2 cellular contexts compared by ENCODE assay signal in the genomic region with DNA sequence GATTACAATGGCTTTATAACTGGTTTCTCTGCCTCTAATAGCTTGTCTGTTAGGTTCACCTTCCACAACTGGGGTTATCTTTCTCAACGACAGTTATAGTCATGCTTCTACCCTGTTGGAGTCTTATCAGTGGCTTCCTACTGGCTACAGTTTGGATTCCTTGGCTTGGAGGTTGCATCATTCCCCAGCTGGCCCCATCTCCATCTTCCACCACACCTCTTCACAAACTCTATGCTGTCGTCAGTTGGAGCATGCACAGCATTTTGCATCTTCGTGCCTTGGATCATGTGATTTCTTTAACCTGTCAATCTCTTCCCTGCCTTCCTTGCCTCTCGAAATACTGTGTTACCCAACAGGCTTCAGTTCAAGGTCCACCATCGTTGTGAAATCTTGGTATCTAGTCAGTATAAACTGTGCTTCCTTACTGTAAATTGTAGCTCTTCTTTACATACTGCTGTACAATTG.
TF ChIP-seq lines count a peak whose summit lies in the region.

No MANE protein-coding gene starts in this region.

TF ChIP-seq in H1, 55 proteins besides CTCF, POLR2A, EP300 and RAD21 (continued from another document):
- TF ChIP-seq FOSL1 (IDR thresholded peaks at IDR 0.05; ENCODE audit: insufficient read depth, low read depth, low read length) (no peak), NRF1 (IDR thresholded peaks at IDR 0.05; ENCODE audit: low read depth, low read length) (no peak), JUND (IDR thresholded peaks at IDR 0.05; ENCODE audit: low read length) (no peak), POLR2AphosphoS5 (IDR thresholded peaks at IDR 0.05; ENCODE audit: low read depth, low read length) (no peak), ASH2L (IDR thresholded peaks at IDR 0.05; ENCODE audit: low read length) (no peak), CEBPB (IDR thresholded peaks at IDR 0.05; ENCODE audit: low read depth, low read length) (no peak), HDAC6 (IDR thresholded peaks at IDR 0.05; ENCODE audit: low read depth, low read length) (no peak), POU5F1 (IDR thresholded peaks at IDR 0.05; ENCODE audit: low read depth, low read length) (no peak), CBX5 (IDR thresholded peaks at IDR 0.05; ENCODE audit: low read depth, low read length) (no peak), SIX5 (IDR thresholded peaks at IDR 0.05; ENCODE audit: low read depth, low read length) (no peak), TAF7 (optimal IDR thresholded peaks at IDR 0.05; ENCODE audit: borderline replicate concordance, low read depth, low read length) (no peak), CBX8 (IDR thresholded peaks at IDR 0.05; ENCODE audit: borderline replicate concordance, low read depth, low read length) (no peak), CHD2 (IDR thresholded peaks at IDR 0.05; ENCODE audit: low read length) (no peak)
- TF ChIP-seq, protein P1, sequence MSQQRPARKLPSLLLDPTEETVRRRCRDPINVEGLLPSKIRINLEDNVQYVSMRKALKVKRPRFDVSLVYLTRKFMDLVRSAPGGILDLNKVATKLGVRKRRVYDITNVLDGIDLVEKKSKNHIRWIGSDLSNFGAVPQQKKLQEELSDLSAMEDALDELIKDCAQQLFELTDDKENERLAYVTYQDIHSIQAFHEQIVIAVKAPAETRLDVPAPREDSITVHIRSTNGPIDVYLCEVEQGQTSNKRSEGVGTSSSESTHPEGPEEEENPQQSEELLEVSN (IDR thresholded peaks at IDR 0.05): no peak
- TF ChIP-seq, protein P2, sequence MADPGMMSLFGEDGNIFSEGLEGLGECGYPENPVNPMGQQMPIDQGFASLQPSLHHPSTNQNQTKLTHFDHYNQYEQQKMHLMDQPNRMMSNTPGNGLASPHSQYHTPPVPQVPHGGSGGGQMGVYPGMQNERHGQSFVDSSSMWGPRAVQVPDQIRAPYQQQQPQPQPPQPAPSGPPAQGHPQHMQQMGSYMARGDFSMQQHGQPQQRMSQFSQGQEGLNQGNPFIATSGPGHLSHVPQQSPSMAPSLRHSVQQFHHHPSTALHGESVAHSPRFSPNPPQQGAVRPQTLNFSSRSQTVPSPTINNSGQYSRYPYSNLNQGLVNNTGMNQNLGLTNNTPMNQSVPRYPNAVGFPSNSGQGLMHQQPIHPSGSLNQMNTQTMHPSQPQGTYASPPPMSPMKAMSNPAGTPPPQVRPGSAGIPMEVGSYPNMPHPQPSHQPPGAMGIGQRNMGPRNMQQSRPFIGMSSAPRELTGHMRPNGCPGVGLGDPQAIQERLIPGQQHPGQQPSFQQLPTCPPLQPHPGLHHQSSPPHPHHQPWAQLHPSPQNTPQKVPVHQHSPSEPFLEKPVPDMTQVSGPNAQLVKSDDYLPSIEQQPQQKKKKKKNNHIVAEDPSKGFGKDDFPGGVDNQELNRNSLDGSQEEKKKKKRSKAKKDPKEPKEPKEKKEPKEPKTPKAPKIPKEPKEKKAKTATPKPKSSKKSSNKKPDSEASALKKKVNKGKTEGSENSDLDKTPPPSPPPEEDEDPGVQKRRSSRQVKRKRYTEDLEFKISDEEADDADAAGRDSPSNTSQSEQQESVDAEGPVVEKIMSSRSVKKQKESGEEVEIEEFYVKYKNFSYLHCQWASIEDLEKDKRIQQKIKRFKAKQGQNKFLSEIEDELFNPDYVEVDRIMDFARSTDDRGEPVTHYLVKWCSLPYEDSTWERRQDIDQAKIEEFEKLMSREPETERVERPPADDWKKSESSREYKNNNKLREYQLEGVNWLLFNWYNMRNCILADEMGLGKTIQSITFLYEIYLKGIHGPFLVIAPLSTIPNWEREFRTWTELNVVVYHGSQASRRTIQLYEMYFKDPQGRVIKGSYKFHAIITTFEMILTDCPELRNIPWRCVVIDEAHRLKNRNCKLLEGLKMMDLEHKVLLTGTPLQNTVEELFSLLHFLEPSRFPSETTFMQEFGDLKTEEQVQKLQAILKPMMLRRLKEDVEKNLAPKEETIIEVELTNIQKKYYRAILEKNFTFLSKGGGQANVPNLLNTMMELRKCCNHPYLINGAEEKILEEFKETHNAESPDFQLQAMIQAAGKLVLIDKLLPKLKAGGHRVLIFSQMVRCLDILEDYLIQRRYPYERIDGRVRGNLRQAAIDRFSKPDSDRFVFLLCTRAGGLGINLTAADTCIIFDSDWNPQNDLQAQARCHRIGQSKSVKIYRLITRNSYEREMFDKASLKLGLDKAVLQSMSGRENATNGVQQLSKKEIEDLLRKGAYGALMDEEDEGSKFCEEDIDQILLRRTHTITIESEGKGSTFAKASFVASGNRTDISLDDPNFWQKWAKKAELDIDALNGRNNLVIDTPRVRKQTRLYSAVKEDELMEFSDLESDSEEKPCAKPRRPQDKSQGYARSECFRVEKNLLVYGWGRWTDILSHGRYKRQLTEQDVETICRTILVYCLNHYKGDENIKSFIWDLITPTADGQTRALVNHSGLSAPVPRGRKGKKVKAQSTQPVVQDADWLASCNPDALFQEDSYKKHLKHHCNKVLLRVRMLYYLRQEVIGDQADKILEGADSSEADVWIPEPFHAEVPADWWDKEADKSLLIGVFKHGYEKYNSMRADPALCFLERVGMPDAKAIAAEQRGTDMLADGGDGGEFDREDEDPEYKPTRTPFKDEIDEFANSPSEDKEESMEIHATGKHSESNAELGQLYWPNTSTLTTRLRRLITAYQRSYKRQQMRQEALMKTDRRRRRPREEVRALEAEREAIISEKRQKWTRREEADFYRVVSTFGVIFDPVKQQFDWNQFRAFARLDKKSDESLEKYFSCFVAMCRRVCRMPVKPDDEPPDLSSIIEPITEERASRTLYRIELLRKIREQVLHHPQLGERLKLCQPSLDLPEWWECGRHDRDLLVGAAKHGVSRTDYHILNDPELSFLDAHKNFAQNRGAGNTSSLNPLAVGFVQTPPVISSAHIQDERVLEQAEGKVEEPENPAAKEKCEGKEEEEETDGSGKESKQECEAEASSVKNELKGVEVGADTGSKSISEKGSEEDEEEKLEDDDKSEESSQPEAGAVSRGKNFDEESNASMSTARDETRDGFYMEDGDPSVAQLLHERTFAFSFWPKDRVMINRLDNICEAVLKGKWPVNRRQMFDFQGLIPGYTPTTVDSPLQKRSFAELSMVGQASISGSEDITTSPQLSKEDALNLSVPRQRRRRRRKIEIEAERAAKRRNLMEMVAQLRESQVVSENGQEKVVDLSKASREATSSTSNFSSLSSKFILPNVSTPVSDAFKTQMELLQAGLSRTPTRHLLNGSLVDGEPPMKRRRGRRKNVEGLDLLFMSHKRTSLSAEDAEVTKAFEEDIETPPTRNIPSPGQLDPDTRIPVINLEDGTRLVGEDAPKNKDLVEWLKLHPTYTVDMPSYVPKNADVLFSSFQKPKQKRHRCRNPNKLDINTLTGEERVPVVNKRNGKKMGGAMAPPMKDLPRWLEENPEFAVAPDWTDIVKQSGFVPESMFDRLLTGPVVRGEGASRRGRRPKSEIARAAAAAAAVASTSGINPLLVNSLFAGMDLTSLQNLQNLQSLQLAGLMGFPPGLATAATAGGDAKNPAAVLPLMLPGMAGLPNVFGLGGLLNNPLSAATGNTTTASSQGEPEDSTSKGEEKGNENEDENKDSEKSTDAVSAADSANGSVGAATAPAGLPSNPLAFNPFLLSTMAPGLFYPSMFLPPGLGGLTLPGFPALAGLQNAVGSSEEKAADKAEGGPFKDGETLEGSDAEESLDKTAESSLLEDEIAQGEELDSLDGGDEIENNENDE (IDR thresholded peaks at IDR 0.05; ENCODE audit: insufficient replicate concordance, low read length): no peak
- TF ChIP-seq, protein P3, sequence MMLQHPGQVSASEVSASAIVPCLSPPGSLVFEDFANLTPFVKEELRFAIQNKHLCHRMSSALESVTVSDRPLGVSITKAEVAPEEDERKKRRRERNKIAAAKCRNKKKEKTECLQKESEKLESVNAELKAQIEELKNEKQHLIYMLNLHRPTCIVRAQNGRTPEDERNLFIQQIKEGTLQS (IDR thresholded peaks at IDR 0.05; ENCODE audit: insufficient read depth, low read depth, low read length): no peak
TF ChIP-seq in H1: peak in this region for 0.

TF ChIP-seq in liver, 16 proteins besides CTCF, POLR2A, EP300 and RAD21 (continued from another document):
- TF ChIP-seq, protein P4, sequence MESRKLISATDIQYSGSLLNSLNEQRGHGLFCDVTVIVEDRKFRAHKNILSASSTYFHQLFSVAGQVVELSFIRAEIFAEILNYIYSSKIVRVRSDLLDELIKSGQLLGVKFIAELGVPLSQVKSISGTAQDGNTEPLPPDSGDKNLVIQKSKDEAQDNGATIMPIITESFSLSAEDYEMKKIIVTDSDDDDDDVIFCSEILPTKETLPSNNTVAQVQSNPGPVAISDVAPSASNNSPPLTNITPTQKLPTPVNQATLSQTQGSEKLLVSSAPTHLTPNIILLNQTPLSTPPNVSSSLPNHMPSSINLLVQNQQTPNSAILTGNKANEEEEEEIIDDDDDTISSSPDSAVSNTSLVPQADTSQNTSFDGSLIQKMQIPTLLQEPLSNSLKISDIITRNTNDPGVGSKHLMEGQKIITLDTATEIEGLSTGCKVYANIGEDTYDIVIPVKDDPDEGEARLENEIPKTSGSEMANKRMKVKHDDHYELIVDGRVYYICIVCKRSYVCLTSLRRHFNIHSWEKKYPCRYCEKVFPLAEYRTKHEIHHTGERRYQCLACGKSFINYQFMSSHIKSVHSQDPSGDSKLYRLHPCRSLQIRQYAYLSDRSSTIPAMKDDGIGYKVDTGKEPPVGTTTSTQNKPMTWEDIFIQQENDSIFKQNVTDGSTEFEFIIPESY (IDR thresholded peaks at IDR 0.05): no peak
- TF ChIP-seq, protein P5, sequence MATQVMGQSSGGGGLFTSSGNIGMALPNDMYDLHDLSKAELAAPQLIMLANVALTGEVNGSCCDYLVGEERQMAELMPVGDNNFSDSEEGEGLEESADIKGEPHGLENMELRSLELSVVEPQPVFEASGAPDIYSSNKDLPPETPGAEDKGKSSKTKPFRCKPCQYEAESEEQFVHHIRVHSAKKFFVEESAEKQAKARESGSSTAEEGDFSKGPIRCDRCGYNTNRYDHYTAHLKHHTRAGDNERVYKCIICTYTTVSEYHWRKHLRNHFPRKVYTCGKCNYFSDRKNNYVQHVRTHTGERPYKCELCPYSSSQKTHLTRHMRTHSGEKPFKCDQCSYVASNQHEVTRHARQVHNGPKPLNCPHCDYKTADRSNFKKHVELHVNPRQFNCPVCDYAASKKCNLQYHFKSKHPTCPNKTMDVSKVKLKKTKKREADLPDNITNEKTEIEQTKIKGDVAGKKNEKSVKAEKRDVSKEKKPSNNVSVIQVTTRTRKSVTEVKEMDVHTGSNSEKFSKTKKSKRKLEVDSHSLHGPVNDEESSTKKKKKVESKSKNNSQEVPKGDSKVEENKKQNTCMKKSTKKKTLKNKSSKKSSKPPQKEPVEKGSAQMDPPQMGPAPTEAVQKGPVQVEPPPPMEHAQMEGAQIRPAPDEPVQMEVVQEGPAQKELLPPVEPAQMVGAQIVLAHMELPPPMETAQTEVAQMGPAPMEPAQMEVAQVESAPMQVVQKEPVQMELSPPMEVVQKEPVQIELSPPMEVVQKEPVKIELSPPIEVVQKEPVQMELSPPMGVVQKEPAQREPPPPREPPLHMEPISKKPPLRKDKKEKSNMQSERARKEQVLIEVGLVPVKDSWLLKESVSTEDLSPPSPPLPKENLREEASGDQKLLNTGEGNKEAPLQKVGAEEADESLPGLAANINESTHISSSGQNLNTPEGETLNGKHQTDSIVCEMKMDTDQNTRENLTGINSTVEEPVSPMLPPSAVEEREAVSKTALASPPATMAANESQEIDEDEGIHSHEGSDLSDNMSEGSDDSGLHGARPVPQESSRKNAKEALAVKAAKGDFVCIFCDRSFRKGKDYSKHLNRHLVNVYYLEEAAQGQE (IDR thresholded peaks at IDR 0.05): no peak
